ENCODE assay signal across 13 cellular contexts in genomic region chr14:100824156-100824555, GRCh38. TPM values are rescaled to one million over a fixed set of nuclear protein-coding genes. Genes with fewer than 3 reads are reported as not detected.
A peak's percentile ranks its signal among the peaks of the same experiment; 100 is the strongest.
DNase-seq lines count a peak whose midpoint lies in the region; ATAC-seq, FAIRE-seq and TF ChIP-seq lines count a peak whose summit lies in the region.
"Had no signal": no experiment of that assay in that cellular context is flagged by ENCODE, and none has a peak within 500 bp of the region (broad histone marks: within the 10 kb centered on the region; RNA-seq: fewer than 3 reads in every experiment).

No MANE protein-coding gene starts in this region.

- H3K4me2 ChIP-seq in hepatocyte = no peak overlapping the region

- WGBS in hepatocyte (ENCODE audit: low lambda C conversion rate, missing lambda C conversion rate) = 92% methylated on average over 30 of the region's 30 CpGs
- 47 to 60% (median 50%) methylated on average over 27 to 30 of the region's 30 CpGs for WGBS in small intestine, 3 donors

- CTCF ChIA-PET in activated naive CD4-positive, alpha-beta T cell treated with anti-CD3 and anti-CD28 coated beads for 36 hours (lab: Charles Lee) = no interaction called here

- H3K4me1 ChIP-seq in hepatocyte (ENCODE audit: insufficient read depth) = peaks cover 35% of the 10 kb centered on the region
- H3K4me1 ChIP-seq in small intestine (ENCODE audit: control insufficient read depth in 2 of 2, insufficient read depth in 1 of 2, low read depth in 1 of 2, low read length in 1 of 2) = no peaks in the 10 kb centered on the region

- H3K36me3 Mint-ChIP-seq in activated naive CD4-positive, alpha-beta T cell treated with anti-CD3 and anti-CD28 coated beads for 36 hours (ENCODE audit: low read depth) = no peaks in the 10 kb centered on the region

- TF ChIP-seq CTCF in GM13977 (IDR thresholded peaks at IDR 0.05; ENCODE audit: extremely low read depth, insufficient read depth, missing control alignments) (no peak), hepatocyte (IDR thresholded peaks at IDR 0.05; ENCODE audit: poor library complexity) (no peak)

- no peaks in the 10 kb centered on the region for H3K27me3 ChIP-seq in hepatocyte
- peaks cover 0 to 7% of the 10 kb centered on the region in 2 donors for H3K27me3 ChIP-seq in small intestine (ENCODE audit: control insufficient read depth in 2 of 2, insufficient read depth in 2 of 2, low read length in 2 of 2)

- H3K9me3 ChIP-seq in hepatocyte (ENCODE audit: low read depth) = no peaks in the 10 kb centered on the region
- H3K9me3 ChIP-seq in small intestine (ENCODE audit: control insufficient read depth, low read depth) = no peaks in the 10 kb centered on the region

- no peak overlapping the region for H3K4me3 Mint-ChIP-seq in activated naive CD4-positive, alpha-beta T cell treated with anti-CD3 and anti-CD28 coated beads for 36 hours

- no peak overlapping the region for H2AFZ ChIP-seq in hepatocyte
- H2AFZ ChIP-seq: GM23248 had no signal

- H3K4me1 Mint-ChIP-seq in activated naive CD4-positive, alpha-beta T cell treated with anti-CD3 and anti-CD28 coated beads for 36 hours (ENCODE audit: low read depth) = peaks cover 16% of the 10 kb centered on the region

- H4K20me1 ChIP-seq in hepatocyte (ENCODE audit: insufficient read depth, poor library complexity, severe bottlenecking) = no peaks in the 10 kb centered on the region

- H3K4me3 ChIP-seq in hepatocyte = no peak overlapping the region
- no peak overlapping the region for H3K4me3 ChIP-seq in small intestine (ENCODE audit: low read depth in 1 of 2, low read length in 2 of 2)
- H3K4me3 ChIP-seq: GM23248, lung had no signal

- in situ Hi-C loops in GM13977 (cut with MboI; ENCODE audit: low pct_unique_long_range_greater_than_20kb, low sequenced_read_pairs, unreplicated experiment) = no loop called here

- H3K79me2 ChIP-seq in hepatocyte = no peaks in the 10 kb centered on the region

- no peak overlapping the region for H3K27ac Mint-ChIP-seq in activated naive CD4-positive, alpha-beta T cell treated with anti-CD3 and anti-CD28 coated beads for 36 hours

- H3K27ac ChIP-seq in caudate nucleus (ENCODE audit: low read depth, low read length) (peak overlapping the region; percentile 36), hepatocyte (peak overlapping the region; percentile 87), small intestine (ENCODE audit: low read depth in 1 of 2, low read length in 1 of 2) (no peak overlapping the region)
- H3K27ac ChIP-seq: GM23248 had no signal

- no peak for ATAC-seq in GM21576 (IDR thresholded peaks at IDR 0.05; ENCODE audit: unreplicated experiment)

- H3K9me2 ChIP-seq in hepatocyte (replicated peaks; ENCODE audit: insufficient read depth) = no peaks in the 10 kb centered on the region

- peaks cover 4% of the 10 kb centered on the region for H3K9me3 Mint-ChIP-seq in activated naive CD4-positive, alpha-beta T cell treated with anti-CD3 and anti-CD28 coated beads for 36 hours

- peak; percentile 44 for DNase-seq in GM13977 (ENCODE audit: low spot score)
- peak in 51 of 61 donors; percentile 12 to 88 (median 52) for DNase-seq in caudate nucleus (lab: John Stamatoyannopoulos, UW)
- no peak for DNase-seq in hepatocyte (ENCODE audit: low spot score)
- peak; percentile 47 for DNase-seq in putamen (ENCODE audit: low spot score)
- DNase-seq in small intestine = no peak
- DNase-seq in NCI-H1105 (lab: John Stamatoyannopoulos, UW) = no peak
- DNase-seq in activated naive CD4-positive, alpha-beta T cell treated with anti-CD3 and anti-CD28 coated beads for 36 hours = no peak
- DNase-seq: COR-L47; GM23248; MV-4-11; stimulated activated naive CD4-positive, alpha-beta T cell treated with Interleukin-2 at 50 U/mL for 16 hours had no signal

- peaks cover 35% of the 10 kb centered on the region for H3K27me3 Mint-ChIP-seq in activated naive CD4-positive, alpha-beta T cell treated with anti-CD3 and anti-CD28 coated beads for 36 hours (ENCODE audit: low read depth)

- no peaks in the 10 kb centered on the region for H3K36me3 ChIP-seq in hepatocyte (replicated peaks; ENCODE audit: insufficient read depth, low read depth)
- H3K36me3 ChIP-seq in small intestine (ENCODE audit: control insufficient read depth in 2 of 2, insufficient read depth in 2 of 2, low read length in 2 of 2) = no peaks in the 10 kb centered on the region

- no peak for FAIRE-seq in small intestine (lab: Jason Lieb, UNC)

- intact Hi-C loops in activated naive CD4-positive, alpha-beta T cell treated with anti-CD3 and anti-CD28 coated beads for 36 hours (cut with micrococcal nuclease) = no loop called here

RNA-seq across cellular contexts. Expression of gene MEG3, which starts 1.8 kb away (rescaled TPM):
- total RNA-seq in hepatocyte = not detected in 2 replicates
- 0.16 TPM in 1 of 2 replicates, not detected in the other for polyA plus RNA-seq in hepatocyte
- polyA plus RNA-seq in small intestine = 10 to 100 TPM in 2 of 3 donors, 1 to 10 TPM in 1; 5.1 to 15.7 (median 13.4) TPM
- total RNA-seq in activated naive CD4-positive, alpha-beta T cell treated with anti-CD3 and anti-CD28 coated beads for 36 hours = not detected

Comparison
In these comparisons a context has a peak if more than half of its experiments do, and no peak if none do; other contexts are left out.
1. DNase-seq: peak in GM13977 (single experiment), caudate nucleus (51 of 61) and putamen (single experiment); none in hepatocyte (single experiment), small intestine (single experiment), NCI-H1105 (single experiment) and activated naive CD4-positive, alpha-beta T cell treated with anti-CD3 and anti-CD28 coated beads for 36 hours (single experiment).
2. H3K27ac ChIP-seq: peak in caudate nucleus (single experiment) and hepatocyte (single experiment); none in small intestine (0 of 2).